Comparison of ENCODE assay signal across 10 cellular contexts in genomic region chr2:44753552-44754285, GRCh38.
A peak's percentile ranks its signal among the peaks of the same experiment; 100 is the strongest.
DNase-seq lines count a peak whose midpoint lies in the region; ATAC-seq lines count a peak whose summit lies in the region.
"Had no signal": no experiment of that assay in that cellular context is flagged by ENCODE, and none has a peak within 500 bp of the region (broad histone marks: within the 10 kb centered on the region; RNA-seq: fewer than 3 reads in every experiment).

No MANE protein-coding gene starts in this region.

- H3K9me2 ChIP-seq in GM23248 (ENCODE audit: insufficient read depth), result no peaks in the 10 kb centered on the region

- H2AFZ ChIP-seq in GM23248, result no peak overlapping the region

- no peak overlapping the region for H3K27ac Mint-ChIP-seq in activated CD4-positive, alpha-beta T cell treated with anti-CD3 and anti-CD28 coated beads, Interleukin-2, amount 10 ng/mL, durations not matched to agents 7 days and 5 days
- H3K27ac Mint-ChIP-seq: brain; stimulated activated naive CD8-positive, alpha-beta T cell treated with anti-CD3 and anti-CD28 coated beads, Interleukin-15, Interleukin-2, amounts not matched to agents 100 ng/mL and 50 ng/mL, for 24 hours had no signal

- CTCF ChIA-PET in activated CD4-positive, alpha-beta T cell treated with anti-CD3 and anti-CD28 coated beads, Interleukin-2, amount 10 ng/mL, durations not matched to agents 7 days and 5 days (lab: Charles Lee), result interaction anchor here (0.7 kb wide), 1 partner anchor 139 kb away, joined by 4 read pairs; no protein-coding TSS in a partner anchor

- peaks cover 30% of the 10 kb centered on the region for H3K4me1 ChIP-seq in SJCRH30
- no peaks in the 10 kb centered on the region for H3K4me1 ChIP-seq in GM23248 (ENCODE audit: insufficient read depth)

- DNase-seq in activated CD4-positive, alpha-beta T cell treated with anti-CD3 and anti-CD28 coated beads, Interleukin-2, amount 10 ng/mL, durations not matched to agents 7 days and 5 days, result peak; percentile 26
- no peak for DNase-seq in activated CD4-positive, alpha-beta T cell treated with anti-CD3 and anti-CD28 coated beads, Interleukin-2, amount 50 U/mL, for 48 hours
- DNase-seq in SJCRH30 (peak; percentile 90 to 95), GM23248 (no peak), amygdala (lab: John Stamatoyannopoulos, UW) (no peak)
- DNase-seq in stimulated activated CD8-positive, alpha-beta memory T cell treated with anti-CD3 and anti-CD28 coated beads, Interleukin-4, amount 100 ng/mL, for 48 hours, result peak; percentile 45
- DNase-seq in central memory CD4-positive, alpha-beta T cell, result no peak

- H3K4me3 ChIP-seq in SJCRH30 (no peak overlapping the region), GM23248 (no peak overlapping the region)

- H3K9me3 ChIP-seq in SJCRH30 (replicated peaks) (no peaks in the 10 kb centered on the region), GM23248 (ENCODE audit: low read depth) (no peaks in the 10 kb centered on the region)

- no peaks in the 10 kb centered on the region for H3K27me3 Mint-ChIP-seq in activated CD4-positive, alpha-beta T cell treated with anti-CD3 and anti-CD28 coated beads, Interleukin-2, amount 10 ng/mL, durations not matched to agents 7 days and 5 days
- H3K27me3 Mint-ChIP-seq: stimulated activated naive CD8-positive, alpha-beta T cell treated with anti-CD3 and anti-CD28 coated beads, Interleukin-15, Interleukin-2, amounts not matched to agents 100 ng/mL and 50 ng/mL, for 24 hours had no signal

- no peak overlapping the region for H3K4me2 ChIP-seq in GM23248 (ENCODE audit: unreplicated experiment)

- no peaks in the 10 kb centered on the region for H3K9me3 Mint-ChIP-seq in activated CD4-positive, alpha-beta T cell treated with anti-CD3 and anti-CD28 coated beads, Interleukin-2, amount 10 ng/mL, durations not matched to agents 7 days and 5 days
- H3K9me3 Mint-ChIP-seq: brain; stimulated activated naive CD8-positive, alpha-beta T cell treated with anti-CD3 and anti-CD28 coated beads, Interleukin-15, Interleukin-2, amounts not matched to agents 100 ng/mL and 50 ng/mL, for 24 hours had no signal

- 47 to 55% methylated on average over 3 of the region's 3 CpGs for WGBS in GM23248 (ENCODE audit: low coverage in 1 of 2, low lambda C conversion rate in 2 of 2, missing lambda C conversion rate in 2 of 2), 2 experiments

- H3K36me3 ChIP-seq in SJCRH30, result no peaks in the 10 kb centered on the region
- no peaks in the 10 kb centered on the region for H3K36me3 ChIP-seq in GM23248 (ENCODE audit: low read depth)

- H3K27ac ChIP-seq in SJCRH30 (0 out of 2 replicates have a peak overlapping the region, but pooled peaks have one; percentile 1), GM23248 (no peak overlapping the region)

- in situ Hi-C loops in GM23248 (cut with MboI), result no loop called here

- H3K27me3 ChIP-seq in SJCRH30 (no peaks in the 10 kb centered on the region), GM23248 (replicated peaks; ENCODE audit: insufficient read depth) (no peaks in the 10 kb centered on the region)

- H3K9ac ChIP-seq in GM23248, result no peak overlapping the region

- H3K36me3 Mint-ChIP-seq in activated CD4-positive, alpha-beta T cell treated with anti-CD3 and anti-CD28 coated beads, Interleukin-2, amount 10 ng/mL, durations not matched to agents 7 days and 5 days (ENCODE audit: low read depth), result no peaks in the 10 kb centered on the region
- H3K36me3 Mint-ChIP-seq: brain had no signal

- peaks cover 18% of the 10 kb centered on the region for H3K4me1 Mint-ChIP-seq in activated CD4-positive, alpha-beta T cell treated with anti-CD3 and anti-CD28 coated beads, Interleukin-2, amount 10 ng/mL, durations not matched to agents 7 days and 5 days
- H3K4me1 Mint-ChIP-seq: brain had no signal

- no peaks in the 10 kb centered on the region for H4K20me1 ChIP-seq in GM23248 (ENCODE audit: insufficient read depth)

- H3K79me2 ChIP-seq in GM23248 (ENCODE audit: insufficient read depth), result no peaks in the 10 kb centered on the region

- H3K4me3 Mint-ChIP-seq in activated CD4-positive, alpha-beta T cell treated with anti-CD3 and anti-CD28 coated beads, Interleukin-2, amount 10 ng/mL, durations not matched to agents 7 days and 5 days, result no peak overlapping the region
- H3K4me3 Mint-ChIP-seq: brain; stimulated activated naive CD8-positive, alpha-beta T cell treated with anti-CD3 and anti-CD28 coated beads, Interleukin-15, Interleukin-2, amounts not matched to agents 100 ng/mL and 50 ng/mL, for 24 hours had no signal

- no peaks in the 10 kb centered on the region for H3F3A ChIP-seq in GM23248 (ENCODE audit: insufficient read depth)

- POLR2A ChIA-PET in activated CD4-positive, alpha-beta T cell treated with anti-CD3 and anti-CD28 coated beads, Interleukin-2, amount 10 ng/mL, durations not matched to agents 7 days and 5 days (lab: Charles Lee), result no interaction called here

- peak; percentile 75 for ATAC-seq in HG03442 (IDR thresholded peaks at IDR 0.05; ENCODE audit: unreplicated experiment)

Comparison
In these comparisons a context has a peak if more than half of its experiments do, and no peak if none do; other contexts are left out.
1. DNase-seq: peak in activated CD4-positive, alpha-beta T cell treated with anti-CD3 and anti-CD28 coated beads, Interleukin-2, amount 10 ng/mL, durations not matched to agents 7 days and 5 days (single experiment), SJCRH30 (2 of 2) and stimulated activated CD8-positive, alpha-beta memory T cell treated with anti-CD3 and anti-CD28 coated beads, Interleukin-4, amount 100 ng/mL, for 48 hours (single experiment); none in activated CD4-positive, alpha-beta T cell treated with anti-CD3 and anti-CD28 coated beads, Interleukin-2, amount 50 U/mL, for 48 hours (0 of 2), central memory CD4-positive, alpha-beta T cell (single experiment), GM23248 (single experiment) and amygdala (0 of 56).